1 cellular context compared by ENCODE assay signal in the genomic region with DNA sequence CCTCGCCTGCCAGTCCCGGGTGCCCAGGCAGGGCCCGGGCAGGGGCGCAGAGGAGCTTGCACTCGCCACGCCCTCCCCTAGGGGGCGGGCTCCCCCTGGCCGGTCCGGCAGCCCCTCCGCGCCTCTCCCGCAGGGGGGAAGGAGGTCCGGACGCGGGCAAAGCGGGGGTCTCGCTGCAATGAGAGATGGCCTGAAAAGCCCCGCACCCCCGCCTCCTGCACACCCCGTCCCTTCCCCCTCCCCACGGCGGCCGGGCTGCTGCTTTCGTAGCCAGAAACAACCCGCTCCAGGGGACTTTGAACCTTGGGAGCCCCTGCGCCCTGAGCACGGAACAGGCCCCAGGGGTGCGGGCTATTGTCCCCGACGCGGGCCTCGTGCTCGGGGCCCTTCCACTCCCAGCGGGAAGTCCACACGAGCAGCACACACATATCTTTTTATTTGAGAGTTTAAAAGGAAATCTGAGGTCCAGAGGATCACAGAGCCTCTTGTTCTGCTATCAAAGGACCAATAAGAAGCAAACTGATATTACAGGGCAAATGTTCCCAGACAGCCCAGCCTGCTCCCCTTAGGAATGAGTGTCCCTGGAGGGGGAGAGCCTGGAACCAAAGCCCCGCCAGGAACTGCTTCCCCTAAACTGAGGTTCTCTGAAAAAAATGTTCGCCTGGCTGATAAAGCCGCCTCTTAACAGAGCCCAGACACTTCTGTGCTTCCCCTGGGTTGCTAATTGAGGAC.
TF ChIP-seq lines count a peak whose summit lies in the region.

No MANE protein-coding gene starts in this region.

TF ChIP-seq in IMR-90, 13 proteins besides CTCF, POLR2A, EP300 and RAD21:
- TF ChIP-seq MAZ (IDR thresholded peaks at IDR 0.05; ENCODE audit: borderline replicate concordance, low read depth, low read length) (peak; percentile 65; the same call in 1 of the 2 replicates), MXI1 (IDR thresholded peaks at IDR 0.05; ENCODE audit: borderline replicate concordance, low read depth, low read length) (no peak)
- TF ChIP-seq, protein P1, sequence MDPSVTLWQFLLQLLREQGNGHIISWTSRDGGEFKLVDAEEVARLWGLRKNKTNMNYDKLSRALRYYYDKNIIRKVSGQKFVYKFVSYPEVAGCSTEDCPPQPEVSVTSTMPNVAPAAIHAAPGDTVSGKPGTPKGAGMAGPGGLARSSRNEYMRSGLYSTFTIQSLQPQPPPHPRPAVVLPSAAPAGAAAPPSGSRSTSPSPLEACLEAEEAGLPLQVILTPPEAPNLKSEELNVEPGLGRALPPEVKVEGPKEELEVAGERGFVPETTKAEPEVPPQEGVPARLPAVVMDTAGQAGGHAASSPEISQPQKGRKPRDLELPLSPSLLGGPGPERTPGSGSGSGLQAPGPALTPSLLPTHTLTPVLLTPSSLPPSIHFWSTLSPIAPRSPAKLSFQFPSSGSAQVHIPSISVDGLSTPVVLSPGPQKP (IDR thresholded peaks at IDR 0.05; ENCODE audit: borderline replicate concordance, low read depth, low read length), result no peak
TF ChIP-seq in IMR-90: peak in this region for 1.
